Comparison of ENCODE assay signal across 32 cellular contexts in the genomic region with DNA sequence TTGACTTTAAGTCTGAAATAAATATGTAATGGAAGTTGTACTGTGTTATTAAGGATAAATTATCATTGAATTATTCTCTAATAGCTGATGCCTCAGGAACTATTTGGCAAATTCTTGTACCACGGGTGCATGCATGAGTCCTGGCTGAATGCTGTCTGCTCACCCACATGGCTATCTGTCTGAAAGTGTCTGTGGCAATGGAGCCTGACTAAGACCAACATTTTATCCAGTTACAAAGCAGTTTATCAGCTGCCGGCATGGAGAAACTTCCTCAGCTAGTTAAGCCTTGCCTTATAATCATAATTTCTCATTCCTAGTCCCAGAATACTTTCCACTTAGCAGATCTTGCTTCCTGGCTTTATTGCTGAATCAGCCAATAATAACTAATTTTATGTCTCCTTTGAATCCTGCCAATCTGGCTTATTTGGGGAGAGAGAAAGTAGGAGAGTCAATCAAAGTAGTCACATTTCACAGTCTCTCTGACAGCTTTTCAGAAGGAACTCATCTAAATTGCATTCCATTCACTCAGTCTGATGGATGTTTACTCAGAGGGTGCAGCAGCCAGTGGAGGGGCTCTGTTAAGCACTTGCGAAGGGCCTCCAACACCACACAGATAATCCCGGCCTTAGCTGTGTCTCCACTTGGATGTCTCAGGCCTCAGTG.
DNase-seq lines count a peak whose midpoint lies in the region; ATAC-seq, FAIRE-seq and TF ChIP-seq lines count a peak whose summit lies in the region.
"Had no signal": no experiment of that assay in that cellular context is flagged by ENCODE, and none has a peak within 500 bp of the region (broad histone marks: within the 10 kb centered on the region; RNA-seq: fewer than 3 reads in every experiment).

No MANE protein-coding gene starts in this region.

- 43% methylated on average over 4 of the region's 4 CpGs for WGBS in HepG2 (ENCODE audit: low lambda C conversion rate)
- WGBS in right lobe of liver (ENCODE audit: insufficient coverage, low coverage, low lambda C conversion rate, missing lambda C conversion rate) = 67% methylated on average over 3 of the region's 4 CpGs
- WGBS in K562 (ENCODE audit: insufficient coverage, low coverage, missing lambda C conversion rate) = 2% methylated on average over 4 of the region's 4 CpGs

- H3K4me2 ChIP-seq in HepG2 (ENCODE audit: low read depth, low read length) (no peak overlapping the region), K562 (ENCODE audit: insufficient read depth, low read length) (no peak overlapping the region)

- in situ Hi-C loops in HepG2 (cut with HindIII; ENCODE audit: extremely low pct_ligation_motif_present, low pct_unique_long_range_greater_than_20kb) (no loop called here), K562 (cut with MboI) (no loop called here)

- H3K27ac ChIP-seq in HepG2 (ENCODE audit: extremely low read length, insufficient read depth, low read length) = no peak overlapping the region
- no peak overlapping the region for H3K27ac ChIP-seq in right lobe of liver
- no peak overlapping the region for H3K27ac ChIP-seq in K562 (ENCODE audit: extremely low read depth, low read depth, low read length)
- H3K27ac ChIP-seq in ascending aorta = no peak overlapping the region
- H3K27ac ChIP-seq: body of pancreas, foreskin keratinocyte, left ventricle myocardium inferior, pancreas, SK-N-MC, spleen, tibial artery had no signal

- H3K27me3 ChIP-seq in HepG2 (ENCODE audit: control insufficient read depth in 1 of 2, insufficient read depth in 2 of 2, low read length in 2 of 2) (no peaks in the 10 kb centered on the region), right lobe of liver (no peaks in the 10 kb centered on the region), K562 (ENCODE audit: control insufficient read depth in 2 of 2, insufficient read depth in 2 of 2, low read length in 2 of 2) (no peaks in the 10 kb centered on the region), ascending aorta (no peaks in the 10 kb centered on the region)
- H3K27me3 ChIP-seq: BE2C, body of pancreas, foreskin keratinocyte, pancreas, spleen, tibial artery had no signal

- H3K9me3 ChIP-seq in HepG2 (ENCODE audit: low read length) (peaks cover 7% of the 10 kb centered on the region; the same call in 1 of the 2 replicates), right lobe of liver (no peaks in the 10 kb centered on the region), K562 (replicated peaks; ENCODE audit: control insufficient read depth, insufficient read depth, low read depth, low read length) (no peaks in the 10 kb centered on the region), ascending aorta (no peaks in the 10 kb centered on the region)
- H3K9me3 ChIP-seq: BE2C, body of pancreas, left ventricle myocardium inferior, pancreas, tibial artery had no signal

- no peak overlapping the region for H3K4me3 Mint-ChIP-seq in type B pancreatic cell
- H3K4me3 Mint-ChIP-seq: activated naive CD8-positive, alpha-beta T cell treated with anti-CD3 and anti-CD28 coated beads, Interleukin-2, amount 50 U/mL, for 24 hours; activated T-cell treated with anti-CD3 and anti-CD28 coated beads, Interleukin-2, amount 50 U/mL, for 4 hours; CD8-positive, alpha-beta memory T cell; natural killer cell treated with Interleukin-12 subunit alpha and Interleukin-12 subunit beta and Interleukin-15 and Interleukin-18, amount 100 ng/mL, for 72 hours had no signal

- DNase-seq in HepG2 (ENCODE audit: low spot score) (no peak), right lobe of liver (no peak), K562 (ENCODE audit: extremely low read depth in 1 of 4, low spot score in 3 of 4) (no peak), iris pigment epithelial cell (ENCODE audit: low read depth) (peak; percentile 15), type B pancreatic cell (ENCODE audit: extremely low spot score, unreplicated experiment) (no peak), GM12892 (ENCODE audit: insufficient read length) (no peak), ascending aorta (ENCODE audit: low spot score in 2 of 2) (no peak), glomerular visceral epithelial cell (ENCODE audit: extremely low spot score) (no peak)
- DNase-seq: activated CD4-positive, alpha-beta T cell treated with anti-CD3 and anti-CD28 coated beads for 4 hours; activated naive CD8-positive, alpha-beta T cell treated with anti-CD3 and anti-CD28 coated beads, Interleukin-2, amount 50 U/mL, for 24 hours; activated T-cell treated with anti-CD3 and anti-CD28 coated beads, Interleukin-2, amount 50 U/mL, for 4 hours; BE2C; body of pancreas; CD8-positive, alpha-beta memory T cell; effector CD4-positive, alpha-beta T cell; foreskin keratinocyte; HCEC 1CT; KBM-7; left ventricle myocardium inferior; midbrain; NCI-H1105 treated with DMSO at 0.1 percent for 48 hours; NCI-H1930; NCI-H226; NCI-H774; pancreas; retina; spleen; T-helper 2 cell; tibial artery had no signal

- no peaks in the 10 kb centered on the region for H3K27me3 Mint-ChIP-seq in type B pancreatic cell
- H3K27me3 Mint-ChIP-seq: activated naive CD8-positive, alpha-beta T cell treated with anti-CD3 and anti-CD28 coated beads, Interleukin-2, amount 50 U/mL, for 24 hours; CD8-positive, alpha-beta memory T cell; natural killer cell treated with Interleukin-12 subunit alpha and Interleukin-12 subunit beta and Interleukin-15 and Interleukin-18, amount 100 ng/mL, for 72 hours had no signal

- H3K36me3 ChIP-seq in HepG2 (replicated peaks in 1 of 2; ENCODE audit: control insufficient read depth in 1 of 2, insufficient read depth in 2 of 2, low read length in 2 of 2) (no peaks in the 10 kb centered on the region), right lobe of liver (no peaks in the 10 kb centered on the region), K562 (ENCODE audit: control insufficient read depth, insufficient read depth, low read length) (no peaks in the 10 kb centered on the region), ascending aorta (no peaks in the 10 kb centered on the region)
- H3K36me3 ChIP-seq: BE2C, left ventricle myocardium inferior, pancreas, spleen, tibial artery had no signal

- no peak overlapping the region for H3K9ac ChIP-seq in HepG2 (ENCODE audit: insufficient read depth, low read depth, low read length)
- no peak overlapping the region for H3K9ac ChIP-seq in K562 (ENCODE audit: insufficient read depth in 1 of 2, low read depth in 2 of 2, low read length in 2 of 2)

- peaks cover 14% of the 10 kb centered on the region for H3K4me1 ChIP-seq in HepG2 (ENCODE audit: insufficient read depth, low read length)
- H3K4me1 ChIP-seq in right lobe of liver = peaks cover 0 to 11% (median 0%) of the 10 kb centered on the region in 4 donors
- H3K4me1 ChIP-seq in K562 (replicated peaks in 1 of 2; ENCODE audit: control insufficient read depth in 2 of 2, insufficient read depth in 2 of 2, low read length in 2 of 2) = no peaks in the 10 kb centered on the region
- H3K4me1 ChIP-seq in ascending aorta = no peaks in the 10 kb centered on the region
- H3K4me1 ChIP-seq: body of pancreas, foreskin keratinocyte, left ventricle myocardium inferior, pancreas, spleen, tibial artery had no signal

- TF ChIP-seq RAD21 in HepG2 (CRISPR knock-in tag; IDR thresholded peaks at IDR 0.05) (no peak), K562 (CRISPR knock-in tag; conservative IDR thresholded peaks at IDR 0.05 in 1 of 2, IDR thresholded peaks at IDR 0.05 in 1 of 2) (no peak)

- CTCF ChIA-PET in HepG2 (lab: Yijun Ruan, JAX; ENCODE audit: low intra/inter-chr PET ratio, low total read pairs) = no interaction called here
- CTCF ChIA-PET in K562 (lab: Yijun Ruan, JAX; ENCODE audit: low intra/inter-chr PET ratio) = no interaction called here

- no peaks in the 10 kb centered on the region for H3K4me1 Mint-ChIP-seq in type B pancreatic cell (ENCODE audit: unreplicated experiment)
- H3K4me1 Mint-ChIP-seq: activated naive CD8-positive, alpha-beta T cell treated with anti-CD3 and anti-CD28 coated beads, Interleukin-2, amount 50 U/mL, for 24 hours; CD8-positive, alpha-beta memory T cell had no signal

- BruUV-seq in HepG2 (replicated peaks; lab: Mats Ljungman, UMichigan) = no TSS peak
- no TSS peak for BruUV-seq in K562 (replicated peaks; lab: Mats Ljungman, UMichigan)

- ATAC-seq in HepG2 = no peak
- no peak for ATAC-seq in right lobe of liver
- no peak for ATAC-seq in K562
- ATAC-seq: activated naive CD8-positive, alpha-beta T cell treated with anti-CD3 and anti-CD28 coated beads, Interleukin-2, amount 50 U/mL, for 24 hours; activated T-cell treated with anti-CD3 and anti-CD28 coated beads, Interleukin-2, amount 50 U/mL, for 4 hours; body of pancreas; foreskin keratinocyte; natural killer cell treated with Interleukin-12 subunit alpha and Interleukin-12 subunit beta and Interleukin-15 and Interleukin-18, amount 100 ng/mL, for 72 hours; pancreas had no signal

- no peak overlapping the region for H2AFZ ChIP-seq in HepG2 (ENCODE audit: low read length)
- no peak overlapping the region for H2AFZ ChIP-seq in K562 (ENCODE audit: low read depth, low read length)

- POLR2A ChIA-PET in HepG2 (lab: Yijun Ruan, JAX) (no interaction called here), K562 (lab: Yijun Ruan, JAX) (no interaction called here)

- H3K36me3 Mint-ChIP-seq in type B pancreatic cell = no peaks in the 10 kb centered on the region
- H3K36me3 Mint-ChIP-seq: CD8-positive, alpha-beta memory T cell; natural killer cell treated with Interleukin-12 subunit alpha and Interleukin-12 subunit beta and Interleukin-15 and Interleukin-18, amount 100 ng/mL, for 72 hours had no signal

- intact Hi-C loops in HepG2 (cut with micrococcal nuclease; ENCODE audit: unreplicated experiment) = no loop called here
- intact Hi-C loops in right lobe of liver (cut with DNase I) = no loop called here
- intact Hi-C loops in K562 (cut with micrococcal nuclease) = no loop called here
- intact Hi-C loops in ascending aorta (cut with DNase I) = no loop called here

- TF ChIP-seq EP300 in HepG2 (IDR thresholded peaks at IDR 0.05; ENCODE audit: low read depth in 2 of 2, low read length in 2 of 2) (no peak), HepG2 (CRISPR knock-in tag; IDR thresholded peaks at IDR 0.05; ENCODE audit: borderline replicate concordance) (no peak), K562 (IDR thresholded peaks at IDR 0.05; ENCODE audit: low read length) (no peak)

- peak overlapping the region; percentile 0 for H3K27ac Mint-ChIP-seq in type B pancreatic cell
- H3K27ac Mint-ChIP-seq: activated naive CD8-positive, alpha-beta T cell treated with anti-CD3 and anti-CD28 coated beads, Interleukin-2, amount 50 U/mL, for 24 hours; CD8-positive, alpha-beta memory T cell; natural killer cell treated with Interleukin-12 subunit alpha and Interleukin-12 subunit beta and Interleukin-15 and Interleukin-18, amount 100 ng/mL, for 72 hours had no signal

- H4K20me1 ChIP-seq in HepG2 (ENCODE audit: insufficient read depth, low read length) (no peaks in the 10 kb centered on the region), K562 (replicated peaks; ENCODE audit: control insufficient read depth, insufficient read depth, low read length) (no peaks in the 10 kb centered on the region)

- no peaks in the 10 kb centered on the region for H3K9me1 ChIP-seq in K562 (ENCODE audit: control insufficient read depth, insufficient read depth, low read length)

- FAIRE-seq in HepG2 (lab: Jason Lieb, UNC) (no peak), K562 (lab: Jason Lieb, UNC) (no peak), GM12892 (lab: Jason Lieb, UNC) (no peak)
- FAIRE-seq: islet of Langerhans, pancreas had no signal

- H3K79me2 ChIP-seq in HepG2 (ENCODE audit: insufficient read depth, low read length) (no peaks in the 10 kb centered on the region), K562 (ENCODE audit: control insufficient read depth, insufficient read depth, low read length) (no peaks in the 10 kb centered on the region)

- no peak for TF ChIP-seq CTCF in HepG2 (CRISPR knock-in tag; IDR thresholded peaks at IDR 0.05)
- no peak for TF ChIP-seq CTCF in right lobe of liver (IDR thresholded peaks at IDR 0.05)
- no peak for TF ChIP-seq CTCF in K562 (IDR thresholded peaks at IDR 0.05 in 2 of 3, conservative IDR thresholded peaks at IDR 0.05 in 1 of 3; ENCODE audit: insufficient read depth in 2 of 3, low read depth in 1 of 3, low read length in 3 of 3)
- no peak for TF ChIP-seq CTCF in type B pancreatic cell (conservative IDR thresholded peaks at IDR 0.05)
- TF ChIP-seq CTCF in ascending aorta (IDR thresholded peaks at IDR 0.05) = no peak

- no peak for TF ChIP-seq POLR2A in HepG2 (IDR thresholded peaks at IDR 0.05; ENCODE audit: insufficient read depth in 1 of 2, low read depth in 2 of 2, low read length in 2 of 2)
- TF ChIP-seq POLR2A in right lobe of liver (IDR thresholded peaks at IDR 0.05) = no peak
- no peak for TF ChIP-seq POLR2A in K562 (conservative IDR thresholded peaks at IDR 0.05)
- TF ChIP-seq POLR2A in GM12892 (IDR thresholded peaks at IDR 0.05; ENCODE audit: low read depth, low read length) = no peak

- no peak overlapping the region for H3K4me3 ChIP-seq in HepG2 (replicated peaks in 1 of 3; ENCODE audit: insufficient read depth in 1 of 3, low read depth in 2 of 3, low read length in 3 of 3)
- H3K4me3 ChIP-seq in right lobe of liver = no peak overlapping the region
- H3K4me3 ChIP-seq in K562 = no peak overlapping the region
- no peak overlapping the region for H3K4me3 ChIP-seq in ascending aorta
- H3K4me3 ChIP-seq: body of pancreas, left ventricle myocardium inferior, pancreas, SK-N-MC, spleen, tibial artery had no signal

- no peaks in the 10 kb centered on the region for H3K9me3 Mint-ChIP-seq in type B pancreatic cell
- H3K9me3 Mint-ChIP-seq: activated naive CD8-positive, alpha-beta T cell treated with anti-CD3 and anti-CD28 coated beads, Interleukin-2, amount 50 U/mL, for 24 hours; activated T-cell treated with anti-CD3 and anti-CD28 coated beads, Interleukin-2, amount 50 U/mL, for 4 hours; CD8-positive, alpha-beta memory T cell had no signal

Comparison
In these comparisons a context has a peak if more than half of its experiments do, and no peak if none do; other contexts are left out.
1. Of the 241 proteins assayed by ChIP-seq in both HepG2 and K562: peak only in HepG2: none; only in K562: MAFG; in both: MAFF and MAFK; in neither: 238.